11 cellular contexts compared by ENCODE assay signal in the genomic region with DNA sequence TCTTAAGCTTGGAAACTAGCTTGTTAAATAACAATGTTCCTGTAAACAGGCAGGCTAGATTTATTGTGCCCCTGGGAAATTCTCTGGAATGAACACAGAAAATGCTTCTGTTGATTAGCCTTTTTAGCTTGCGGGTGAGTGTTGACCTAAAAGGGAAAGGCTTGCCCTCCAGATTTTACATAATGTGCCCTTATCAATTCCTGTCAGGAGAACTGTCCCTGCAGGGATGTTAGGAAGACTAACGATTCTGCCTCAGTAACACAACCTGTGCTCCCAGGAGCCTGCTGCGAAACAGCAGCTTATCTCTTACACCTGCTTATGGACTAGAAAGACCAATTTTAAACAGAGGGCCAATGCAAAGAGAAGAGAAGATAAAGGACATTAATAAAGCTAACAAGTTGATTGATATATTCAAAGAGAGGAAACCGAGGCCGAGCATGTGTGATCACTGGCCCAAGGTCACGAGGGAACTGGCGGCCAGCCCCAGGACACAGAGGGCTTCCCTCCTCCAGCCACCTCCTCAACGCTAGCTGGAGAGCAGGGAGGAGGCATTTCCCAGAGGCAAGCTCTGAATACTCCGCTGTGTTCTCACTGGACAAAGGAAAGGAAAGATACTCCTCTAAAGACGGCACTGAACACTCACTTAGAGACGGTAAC. TPM values are rescaled to one million over a fixed set of nuclear protein-coding genes. Genes with fewer than 3 reads are reported as not detected.
DNase-seq lines count a peak whose midpoint lies in the region; ATAC-seq and TF ChIP-seq lines count a peak whose summit lies in the region.
"Had no signal": no experiment of that assay in that cellular context is flagged by ENCODE, and none has a peak within 500 bp of the region (broad histone marks: within the 10 kb centered on the region; RNA-seq: fewer than 3 reads in every experiment).

No MANE protein-coding gene starts in this region.

- H3K9me3 ChIP-seq in BE2C (no peaks in the 10 kb centered on the region), adrenal gland (replicated peaks in 1 of 3) (no peaks in the 10 kb centered on the region), left ventricle myocardium inferior (replicated peaks) (no peaks in the 10 kb centered on the region), psoas muscle (no peaks in the 10 kb centered on the region)
- no peaks in the 10 kb centered on the region for H3K9me3 ChIP-seq in effector memory CD4-positive, alpha-beta T cell (ENCODE audit: control insufficient read depth, low read length)

- 7 to 16% (median 12%) methylated on average over 10 to 11 of the region's 11 CpGs for WGBS in adrenal gland, 4 donors
- WGBS in psoas muscle, 3 donors: 42 to 51% (median 45%) methylated on average over 11 of the region's 11 CpGs

- TF ChIP-seq POLR2A in adrenal gland (IDR thresholded peaks at IDR 0.05): no peak

- H3K36me3 ChIP-seq in BE2C: no peaks in the 10 kb centered on the region
- H3K36me3 ChIP-seq in adrenal gland (replicated peaks in 1 of 2): no peaks in the 10 kb centered on the region
- no peaks in the 10 kb centered on the region for H3K36me3 ChIP-seq in left ventricle myocardium inferior
- H3K36me3 ChIP-seq in psoas muscle (ENCODE audit: insufficient read depth in 1 of 2, low read depth in 1 of 2): no peaks in the 10 kb centered on the region
- H3K36me3 ChIP-seq in effector memory CD4-positive, alpha-beta T cell (ENCODE audit: control insufficient read depth, insufficient read depth, low read length): no peaks in the 10 kb centered on the region

- DNase-seq in BE2C (peak; percentile 13), adrenal gland (peak; percentile 44 to 84 (median 59)), left ventricle myocardium inferior (peak; percentile 62), psoas muscle (peak in 1 of 2 donors; percentile 57), foreskin fibroblast (no peak), RPMI8226 (no peak)
- no peak for DNase-seq in effector memory CD4-positive, alpha-beta T cell
- DNase-seq: activated CD4-positive, alpha-beta memory T cell treated with anti-CD3 and anti-CD28 coated beads, Interleukin-2, amount 10 ng/mL, durations not matched to agents 7 days and 5 days; NCI-H1694 treated with DMSO at 0.1 percent for 48 hours; SIG-M5 had no signal

- H3K4me1 ChIP-seq in BE2C: no peaks in the 10 kb centered on the region
- H3K4me1 ChIP-seq in adrenal gland (replicated peaks in 1 of 2): peaks cover 5 to 30% of the 10 kb centered on the region in 2 donors
- peaks cover 70% of the 10 kb centered on the region for H3K4me1 ChIP-seq in left ventricle myocardium inferior
- no peaks in the 10 kb centered on the region for H3K4me1 ChIP-seq in psoas muscle
- no peaks in the 10 kb centered on the region for H3K4me1 ChIP-seq in effector memory CD4-positive, alpha-beta T cell (ENCODE audit: control insufficient read depth, insufficient read depth, low read length, poor library complexity, severe bottlenecking)

- peak overlapping the region in 3 of 5 donors; percentile 13 to 63 (median 45) for H3K27ac ChIP-seq in adrenal gland
- peak overlapping the region; percentile 82 for H3K27ac ChIP-seq in left ventricle myocardium inferior (replicated peaks)
- H3K27ac ChIP-seq in psoas muscle: peak overlapping the region; percentile 71
- H3K27ac ChIP-seq in effector memory CD4-positive, alpha-beta T cell (ENCODE audit: insufficient read depth, low read length, poor library complexity, severe bottlenecking): no peak overlapping the region

- intact Hi-C loops in adrenal gland (cut with DNase I): loop anchor here in 1 of 2 donors (10.0 kb wide), 1 partner anchor 46 kb away; a partner anchor contains a TSS
- intact Hi-C loops in left ventricle myocardium inferior (cut with micrococcal nuclease): no loop called here
- intact Hi-C loops in psoas muscle (cut with DNase I): loop anchor here in 1 of 2 donors (5.0 kb wide), 1 partner anchor 48 kb away; a partner anchor contains a TSS

- ATAC-seq in psoas muscle (peak in 1 of 4 donors; percentile 36), GM19328 (IDR thresholded peaks at IDR 0.05; ENCODE audit: unreplicated experiment) (no peak)

- H3K4me3 ChIP-seq in BE2C (ENCODE audit: low read depth, low read length) (no peak overlapping the region), adrenal gland (peak overlapping the region in 1 of 4 donors; percentile 1), left ventricle myocardium inferior (peak overlapping the region; percentile 29), psoas muscle (peak overlapping the region; percentile 12), foreskin fibroblast (ENCODE audit: low read depth in 1 of 2, low read length in 2 of 2) (no peak overlapping the region)
- no peak overlapping the region for H3K4me3 ChIP-seq in effector memory CD4-positive, alpha-beta T cell (ENCODE audit: insufficient read depth, low read depth, low read length, poor library complexity, severe bottlenecking)

- no peaks in the 10 kb centered on the region; the same call in 1 of the 2 replicates for H3K27me3 ChIP-seq in BE2C
- H3K27me3 ChIP-seq in adrenal gland: no peaks in the 10 kb centered on the region
- H3K27me3 ChIP-seq in left ventricle myocardium inferior (ENCODE audit: low read depth): no peaks in the 10 kb centered on the region
- H3K27me3 ChIP-seq in psoas muscle (ENCODE audit: insufficient read depth in 3 of 3, low read length in 2 of 3): no peaks in the 10 kb centered on the region
- H3K27me3 ChIP-seq in effector memory CD4-positive, alpha-beta T cell (replicated peaks; ENCODE audit: control insufficient read depth, insufficient read depth, low read length, poor library complexity, severe bottlenecking): no peaks in the 10 kb centered on the region

- TF ChIP-seq CTCF in BE2C (IDR thresholded peaks at IDR 0.05; ENCODE audit: low read depth, low read length) (no peak), adrenal gland (IDR thresholded peaks at IDR 0.05) (no peak), left ventricle myocardium inferior (IDR thresholded peaks at IDR 0.05; ENCODE audit: borderline replicate concordance) (no peak), psoas muscle (IDR thresholded peaks at IDR 0.05) (no peak), foreskin fibroblast (IDR thresholded peaks at IDR 0.05; ENCODE audit: low read depth, low read length) (no peak)

RNA-seq across cellular contexts. Expression of a gene that starts 48.4 kb away (rescaled TPM):
- polyA plus RNA-seq in BE2C (2012; ENCODE audit: insufficient read depth, insufficient read length, low read depth): 3.1 TPM
- total RNA-seq in adrenal gland (10 to 100 TPM; 37.9 to 68.3 (median 53.9) TPM), left ventricle myocardium inferior (108 TPM), psoas muscle (10 to 100 TPM; 32.6 to 49.9 (median 48.1) TPM)
- polyA plus RNA-seq in adrenal gland (10 to 100 TPM; 15.0 to 37.0 (median 17.5) TPM), psoas muscle (10 to 100 TPM in 2 of 3 donors, 1 to 10 TPM in 1; 8.6 to 16.3 (median 15.5) TPM)
- total RNA-seq: activated CD4-positive, alpha-beta memory T cell treated with anti-CD3 and anti-CD28 coated beads, Interleukin-2, amount 10 ng/mL, durations not matched to agents 7 days and 5 days had no signal

Comparison
In these comparisons a context has a peak if more than half of its experiments do, and no peak if none do; other contexts are left out.
1. DNase-seq: peak in BE2C (single experiment), adrenal gland (7 of 7) and left ventricle myocardium inferior (single experiment); none in foreskin fibroblast (0 of 2), effector memory CD4-positive, alpha-beta T cell (0 of 3) and RPMI8226 (single experiment).
2. H3K4me3 ChIP-seq: peak in left ventricle myocardium inferior (single experiment) and psoas muscle (single experiment); none in BE2C (single experiment), foreskin fibroblast (0 of 2) and effector memory CD4-positive, alpha-beta T cell (single experiment).